ENCODE assay signal across 22 cellular contexts in the genomic region with DNA sequence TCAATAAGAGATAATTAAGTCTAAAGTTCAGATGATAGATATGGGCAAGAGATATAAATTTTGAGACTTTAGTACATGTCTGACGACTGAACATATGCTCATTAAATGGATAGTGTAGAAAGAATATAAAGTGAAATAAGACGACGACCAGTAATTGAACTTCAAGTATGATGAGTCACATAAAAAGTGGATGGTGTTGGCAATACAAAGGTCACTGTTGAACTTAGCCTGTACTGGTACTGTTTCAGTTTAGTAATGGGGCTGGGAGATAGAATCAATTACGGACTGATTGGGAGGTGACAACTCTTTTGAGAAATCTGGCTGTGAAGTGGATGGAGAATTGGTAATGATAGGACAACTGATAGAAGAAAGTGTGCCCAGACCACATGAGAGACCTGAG.
DNase-seq lines count a peak whose midpoint lies in the region; ATAC-seq, FAIRE-seq and TF ChIP-seq lines count a peak whose summit lies in the region.
"Had no signal": no experiment of that assay in that cellular context is flagged by ENCODE, and none has a peak within 500 bp of the region (broad histone marks: within the 10 kb centered on the region; RNA-seq: fewer than 3 reads in every experiment).

No MANE protein-coding gene starts in this region.

- intact Hi-C loops in left colon (cut with DNase I, micrococcal nuclease) (no loop called here), colonic mucosa (cut with DNase I) (no loop called here)

- peaks cover 4% of the 10 kb centered on the region for H3K36me3 Mint-ChIP-seq in activated naive CD8-positive, alpha-beta T cell
- H3K36me3 Mint-ChIP-seq in activated naive CD8-positive, alpha-beta T cell treated with anti-CD3 and anti-CD28 coated beads, Interleukin-2, amount 50 U/mL, for 24 hours (ENCODE audit: low read depth): peaks cover 31% of the 10 kb centered on the region
- peaks cover 24% of the 10 kb centered on the region for H3K36me3 Mint-ChIP-seq in activated naive CD8-positive, alpha-beta T cell treated with anti-CD3 and anti-CD28 coated beads for 36 hours

- peaks cover 0 to 5% of the 10 kb centered on the region in 2 donors for H3K36me3 ChIP-seq in small intestine (ENCODE audit: control insufficient read depth in 2 of 2, insufficient read depth in 2 of 2, low read length in 2 of 2)
- H3K36me3 ChIP-seq in colonic mucosa: no peaks in the 10 kb centered on the region

- H3K27ac Mint-ChIP-seq in activated naive CD8-positive, alpha-beta T cell: peak overlapping the region; percentile 30
- no peak overlapping the region for H3K27ac Mint-ChIP-seq in activated naive CD8-positive, alpha-beta T cell treated with anti-CD3 and anti-CD28 coated beads, Interleukin-2, amount 50 U/mL, for 24 hours
- peak overlapping the region; percentile 2 for H3K27ac Mint-ChIP-seq in activated naive CD8-positive, alpha-beta T cell treated with anti-CD3 and anti-CD28 coated beads for 36 hours
- H3K27ac Mint-ChIP-seq: CD4-positive, alpha-beta T cell had no signal

- 38 to 71% (median 55%) methylated on average over 4 of the region's 4 CpGs for WGBS in small intestine, 3 donors

- H3K4me1 ChIP-seq in small intestine (ENCODE audit: control insufficient read depth in 2 of 2, insufficient read depth in 1 of 2, low read depth in 1 of 2, low read length in 1 of 2): no peaks in the 10 kb centered on the region
- H3K4me1 ChIP-seq in colonic mucosa: no peaks in the 10 kb centered on the region

- H3K27me3 Mint-ChIP-seq in activated naive CD8-positive, alpha-beta T cell: no peaks in the 10 kb centered on the region
- no peaks in the 10 kb centered on the region for H3K27me3 Mint-ChIP-seq in activated naive CD8-positive, alpha-beta T cell treated with anti-CD3 and anti-CD28 coated beads, Interleukin-2, amount 50 U/mL, for 24 hours
- H3K27me3 Mint-ChIP-seq in activated naive CD8-positive, alpha-beta T cell treated with anti-CD3 and anti-CD28 coated beads for 36 hours: no peaks in the 10 kb centered on the region
- H3K27me3 Mint-ChIP-seq: CD4-positive, alpha-beta T cell had no signal

- H3K27ac ChIP-seq in small intestine (ENCODE audit: low read depth in 1 of 2, low read length in 1 of 2) (no peak overlapping the region), colonic mucosa (no peak overlapping the region)

- no peaks in the 10 kb centered on the region for H3K9me3 ChIP-seq in small intestine (ENCODE audit: control insufficient read depth, low read depth)
- H3K9me3 ChIP-seq in colonic mucosa: no peaks in the 10 kb centered on the region
- H3K9me3 ChIP-seq: BE2C had no signal

- no peaks in the 10 kb centered on the region for H3K4me1 Mint-ChIP-seq in activated naive CD8-positive, alpha-beta T cell (ENCODE audit: low read depth)
- H3K4me1 Mint-ChIP-seq in activated naive CD8-positive, alpha-beta T cell treated with anti-CD3 and anti-CD28 coated beads, Interleukin-2, amount 50 U/mL, for 24 hours: peaks cover 6% of the 10 kb centered on the region
- peaks cover 4% of the 10 kb centered on the region for H3K4me1 Mint-ChIP-seq in activated naive CD8-positive, alpha-beta T cell treated with anti-CD3 and anti-CD28 coated beads for 36 hours

- no peak for TF ChIP-seq CTCF in colonic mucosa (IDR thresholded peaks at IDR 0.05)

- no peak overlapping the region for H3K9ac ChIP-seq in colonic mucosa (ENCODE audit: low read depth in 2 of 2, low read length in 2 of 2)

- no peak for ATAC-seq in activated naive CD8-positive, alpha-beta T cell treated with anti-CD3 and anti-CD28 coated beads, Interleukin-2, amount 50 U/mL, for 24 hours
- peak; percentile 68 for ATAC-seq in left colon
- no peak for ATAC-seq in GM21528 (IDR thresholded peaks at IDR 0.05; ENCODE audit: low FRiP score, unreplicated experiment)
- no peak for ATAC-seq in GM21423 (IDR thresholded peaks at IDR 0.05; ENCODE audit: unreplicated experiment)
- ATAC-seq: GM12878 had no signal

- no peak overlapping the region for H3K4me3 ChIP-seq in small intestine (ENCODE audit: low read depth in 1 of 2, low read length in 2 of 2)
- no peak overlapping the region for H3K4me3 ChIP-seq in colonic mucosa
- H3K4me3 ChIP-seq: GM12878 had no signal

- FAIRE-seq in small intestine (lab: Jason Lieb, UNC): no peak
- FAIRE-seq: GM12878, GM19239, H1 had no signal

- H3K27me3 ChIP-seq in small intestine (ENCODE audit: control insufficient read depth in 2 of 2, insufficient read depth in 2 of 2, low read length in 2 of 2) (no peaks in the 10 kb centered on the region), colonic mucosa (no peaks in the 10 kb centered on the region)
- H3K27me3 ChIP-seq: BE2C had no signal

- no peaks in the 10 kb centered on the region for H3K9me3 Mint-ChIP-seq in activated naive CD8-positive, alpha-beta T cell (ENCODE audit: low read depth)
- no peaks in the 10 kb centered on the region for H3K9me3 Mint-ChIP-seq in activated naive CD8-positive, alpha-beta T cell treated with anti-CD3 and anti-CD28 coated beads, Interleukin-2, amount 50 U/mL, for 24 hours
- H3K9me3 Mint-ChIP-seq in activated naive CD8-positive, alpha-beta T cell treated with anti-CD3 and anti-CD28 coated beads for 36 hours: no peaks in the 10 kb centered on the region
- H3K9me3 Mint-ChIP-seq: CD4-positive, alpha-beta T cell had no signal

- no peak for DNase-seq in activated naive CD8-positive, alpha-beta T cell treated with anti-CD3 and anti-CD28 coated beads, Interleukin-2, amount 50 U/mL, for 24 hours
- DNase-seq in activated naive CD8-positive, alpha-beta T cell treated with anti-CD3 and anti-CD28 coated beads for 36 hours: no peak
- DNase-seq in left colon: no peak
- peak; percentile 62 for DNase-seq in small intestine
- DNase-seq in colonic mucosa: no peak
- DNase-seq: BE2C; Calu3; CD4-positive, alpha-beta T cell; EL; KBM-7; NCI-H1105 treated with DMSO at 0.1 percent for 48 hours; NCI-H1694; NCI-H510A; NCI-H748 treated with DMSO at 0.1 percent for 48 hours; NK-92 treated with Interleukin-12 subunit alpha and Interleukin-12 subunit beta, amount 100 ng/mL, for 24 hours; Right ventricle myocardium superior had no signal

- no peak overlapping the region for H3K4me3 Mint-ChIP-seq in activated naive CD8-positive, alpha-beta T cell
- H3K4me3 Mint-ChIP-seq in activated naive CD8-positive, alpha-beta T cell treated with anti-CD3 and anti-CD28 coated beads, Interleukin-2, amount 50 U/mL, for 24 hours: no peak overlapping the region
- H3K4me3 Mint-ChIP-seq in activated naive CD8-positive, alpha-beta T cell treated with anti-CD3 and anti-CD28 coated beads for 36 hours: no peak overlapping the region
- H3K4me3 Mint-ChIP-seq: CD4-positive, alpha-beta T cell had no signal
